Comparison of ENCODE assay signal across 2 cellular contexts in genomic region chr6:84758486-84758885, GRCh38.
TF ChIP-seq lines count a peak whose summit lies in the region.

No MANE protein-coding gene starts in this region.

TF ChIP-seq in SK-N-SH, 30 proteins besides CTCF, POLR2A, EP300 and RAD21:
- TF ChIP-seq FOXM1 (IDR thresholded peaks at IDR 0.05; ENCODE audit: low read depth) (no peak), TEAD4 (IDR thresholded peaks at IDR 0.05; ENCODE audit: borderline replicate concordance, insufficient read depth) (no peak), EZH2phosphoT487 (IDR thresholded peaks at IDR 0.05; ENCODE audit: borderline replicate concordance, low read depth) (no peak), GABPA (IDR thresholded peaks at IDR 0.05; ENCODE audit: low read depth) (no peak), JUND (IDR thresholded peaks at IDR 0.05) (no peak), FOXJ3 (CRISPR knock-in tag; IDR thresholded peaks at IDR 0.05) (no peak), ELF1 (IDR thresholded peaks at IDR 0.05) (no peak), POLR2AphosphoS5 (IDR thresholded peaks at IDR 0.05; ENCODE audit: low read depth, low read length) (no peak), SIN3A (IDR thresholded peaks at IDR 0.05; ENCODE audit: borderline replicate concordance, low read depth, low read length) (no peak), RXRA (IDR thresholded peaks at IDR 0.05; ENCODE audit: borderline replicate concordance, low read depth) (no peak), RCOR1 (IDR thresholded peaks at IDR 0.05; ENCODE audit: low read length) (no peak), USF2 (IDR thresholded peaks at IDR 0.05; ENCODE audit: borderline replicate concordance, low read depth, low read length) (no peak), MXI1 (IDR thresholded peaks at IDR 0.05; ENCODE audit: low read depth, low read length) (no peak)
- TF ChIP-seq, protein P1, sequence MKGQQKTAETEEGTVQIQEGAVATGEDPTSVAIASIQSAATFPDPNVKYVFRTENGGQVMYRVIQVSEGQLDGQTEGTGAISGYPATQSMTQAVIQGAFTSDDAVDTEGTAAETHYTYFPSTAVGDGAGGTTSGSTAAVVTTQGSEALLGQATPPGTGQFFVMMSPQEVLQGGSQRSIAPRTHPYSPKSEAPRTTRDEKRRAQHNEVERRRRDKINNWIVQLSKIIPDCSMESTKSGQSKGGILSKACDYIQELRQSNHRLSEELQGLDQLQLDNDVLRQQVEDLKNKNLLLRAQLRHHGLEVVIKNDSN (IDR thresholded peaks at IDR 0.05; ENCODE audit: borderline replicate concordance, low read depth), result no peak
- TF ChIP-seq, protein P2, sequence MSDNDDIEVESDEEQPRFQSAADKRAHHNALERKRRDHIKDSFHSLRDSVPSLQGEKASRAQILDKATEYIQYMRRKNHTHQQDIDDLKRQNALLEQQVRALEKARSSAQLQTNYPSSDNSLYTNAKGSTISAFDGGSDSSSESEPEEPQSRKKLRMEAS (IDR thresholded peaks at IDR 0.05; ENCODE audit: low read depth), result no peak
- TF ChIP-seq, protein P3, sequence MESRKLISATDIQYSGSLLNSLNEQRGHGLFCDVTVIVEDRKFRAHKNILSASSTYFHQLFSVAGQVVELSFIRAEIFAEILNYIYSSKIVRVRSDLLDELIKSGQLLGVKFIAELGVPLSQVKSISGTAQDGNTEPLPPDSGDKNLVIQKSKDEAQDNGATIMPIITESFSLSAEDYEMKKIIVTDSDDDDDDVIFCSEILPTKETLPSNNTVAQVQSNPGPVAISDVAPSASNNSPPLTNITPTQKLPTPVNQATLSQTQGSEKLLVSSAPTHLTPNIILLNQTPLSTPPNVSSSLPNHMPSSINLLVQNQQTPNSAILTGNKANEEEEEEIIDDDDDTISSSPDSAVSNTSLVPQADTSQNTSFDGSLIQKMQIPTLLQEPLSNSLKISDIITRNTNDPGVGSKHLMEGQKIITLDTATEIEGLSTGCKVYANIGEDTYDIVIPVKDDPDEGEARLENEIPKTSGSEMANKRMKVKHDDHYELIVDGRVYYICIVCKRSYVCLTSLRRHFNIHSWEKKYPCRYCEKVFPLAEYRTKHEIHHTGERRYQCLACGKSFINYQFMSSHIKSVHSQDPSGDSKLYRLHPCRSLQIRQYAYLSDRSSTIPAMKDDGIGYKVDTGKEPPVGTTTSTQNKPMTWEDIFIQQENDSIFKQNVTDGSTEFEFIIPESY (IDR thresholded peaks at IDR 0.05; ENCODE audit: borderline replicate concordance, low read depth), result no peak
- TF ChIP-seq, protein P4, sequence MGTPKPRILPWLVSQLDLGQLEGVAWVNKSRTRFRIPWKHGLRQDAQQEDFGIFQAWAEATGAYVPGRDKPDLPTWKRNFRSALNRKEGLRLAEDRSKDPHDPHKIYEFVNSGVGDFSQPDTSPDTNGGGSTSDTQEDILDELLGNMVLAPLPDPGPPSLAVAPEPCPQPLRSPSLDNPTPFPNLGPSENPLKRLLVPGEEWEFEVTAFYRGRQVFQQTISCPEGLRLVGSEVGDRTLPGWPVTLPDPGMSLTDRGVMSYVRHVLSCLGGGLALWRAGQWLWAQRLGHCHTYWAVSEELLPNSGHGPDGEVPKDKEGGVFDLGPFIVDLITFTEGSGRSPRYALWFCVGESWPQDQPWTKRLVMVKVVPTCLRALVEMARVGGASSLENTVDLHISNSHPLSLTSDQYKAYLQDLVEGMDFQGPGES (IDR thresholded peaks at IDR 0.05; ENCODE audit: low read depth, low read length), result no peak

TF ChIP-seq in SK-N-SH treated with all-trans-retinoic acid at 6 μM for 48 hours, 23 proteins besides CTCF, POLR2A, EP300 and RAD21:
- TF ChIP-seq ZNF70 (CRISPR knock-in tag; IDR thresholded peaks at IDR 0.05) (no peak), BACH2 (CRISPR knock-in tag; IDR thresholded peaks at IDR 0.05; ENCODE audit: borderline replicate concordance) (no peak), ESRRG (CRISPR knock-in tag; IDR thresholded peaks at IDR 0.05) (no peak), RARB (CRISPR knock-in tag; IDR thresholded peaks at IDR 0.05) (no peak), ISL1 (CRISPR knock-in tag; IDR thresholded peaks at IDR 0.05) (no peak), ZFP30 (CRISPR knock-in tag; IDR thresholded peaks at IDR 0.05) (no peak), OSR1 (CRISPR knock-in tag; IDR thresholded peaks at IDR 0.05) (no peak)
- TF ChIP-seq, protein P5, sequence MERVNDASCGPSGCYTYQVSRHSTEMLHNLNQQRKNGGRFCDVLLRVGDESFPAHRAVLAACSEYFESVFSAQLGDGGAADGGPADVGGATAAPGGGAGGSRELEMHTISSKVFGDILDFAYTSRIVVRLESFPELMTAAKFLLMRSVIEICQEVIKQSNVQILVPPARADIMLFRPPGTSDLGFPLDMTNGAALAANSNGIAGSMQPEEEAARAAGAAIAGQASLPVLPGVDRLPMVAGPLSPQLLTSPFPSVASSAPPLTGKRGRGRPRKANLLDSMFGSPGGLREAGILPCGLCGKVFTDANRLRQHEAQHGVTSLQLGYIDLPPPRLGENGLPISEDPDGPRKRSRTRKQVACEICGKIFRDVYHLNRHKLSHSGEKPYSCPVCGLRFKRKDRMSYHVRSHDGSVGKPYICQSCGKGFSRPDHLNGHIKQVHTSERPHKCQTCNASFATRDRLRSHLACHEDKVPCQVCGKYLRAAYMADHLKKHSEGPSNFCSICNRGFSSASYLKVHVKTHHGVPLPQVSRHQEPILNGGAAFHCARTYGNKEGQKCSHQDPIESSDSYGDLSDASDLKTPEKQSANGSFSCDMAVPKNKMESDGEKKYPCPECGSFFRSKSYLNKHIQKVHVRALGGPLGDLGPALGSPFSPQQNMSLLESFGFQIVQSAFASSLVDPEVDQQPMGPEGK (CRISPR knock-in tag; IDR thresholded peaks at IDR 0.05; ENCODE audit: borderline replicate concordance), result no peak
- TF ChIP-seq, protein P6, sequence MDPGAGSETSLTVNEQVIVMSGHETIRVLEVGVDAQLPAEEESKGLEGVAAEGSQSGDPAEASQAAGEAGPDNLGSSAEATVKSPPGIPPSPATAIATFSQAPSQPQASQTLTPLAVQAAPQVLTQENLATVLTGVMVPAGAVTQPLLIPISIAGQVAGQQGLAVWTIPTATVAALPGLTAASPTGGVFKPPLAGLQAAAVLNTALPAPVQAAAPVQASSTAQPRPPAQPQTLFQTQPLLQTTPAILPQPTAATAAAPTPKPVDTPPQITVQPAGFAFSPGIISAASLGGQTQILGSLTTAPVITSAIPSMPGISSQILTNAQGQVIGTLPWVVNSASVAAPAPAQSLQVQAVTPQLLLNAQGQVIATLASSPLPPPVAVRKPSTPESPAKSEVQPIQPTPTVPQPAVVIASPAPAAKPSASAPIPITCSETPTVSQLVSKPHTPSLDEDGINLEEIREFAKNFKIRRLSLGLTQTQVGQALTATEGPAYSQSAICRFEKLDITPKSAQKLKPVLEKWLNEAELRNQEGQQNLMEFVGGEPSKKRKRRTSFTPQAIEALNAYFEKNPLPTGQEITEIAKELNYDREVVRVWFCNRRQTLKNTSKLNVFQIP (CRISPR knock-in tag; IDR thresholded peaks at IDR 0.05; ENCODE audit: borderline replicate concordance, low read depth), result no peak
